In genomic region chr12:6752931-6753771, GRCh38 we compare ENCODE assay signal across 8 cellular contexts.
DNase-seq lines count a peak whose midpoint lies in the region; ATAC-seq and TF ChIP-seq lines count a peak whose summit lies in the region.

MLF2 (minus strand) TSS chr12:6753141; CDS start chr12:6752334, 807 bp downstream.

- ATAC-seq in GM19035 (IDR thresholded peaks at IDR 0.05; ENCODE audit: unreplicated experiment): peak; percentile 87
- ATAC-seq in HG03354 (IDR thresholded peaks at IDR 0.05; ENCODE audit: poor library complexity, severe bottlenecking, unreplicated experiment): peak; percentile 92
- peak; percentile 97 to 98 for ATAC-seq in activated CD4-positive, CD25-positive, alpha-beta regulatory T cell treated with anti-CD3 and anti-CD28 coated beads, Interleukin-2, amount 50 U/mL, for 24 hours

- DNase-seq in AG10803 (ENCODE audit: low read depth) (peak; percentile 99), NCI-H446 treated with DMSO at 0.1 percent for 48 hours (lab: John Stamatoyannopoulos, UW) (peak; percentile 98), cerebellar cortex (ENCODE audit: low spot score) (peak; percentile 99), islet precursor cell (peak; percentile 100)
- DNase-seq in stimulated activated CD4-positive, alpha-beta T cell treated with anti-CD3 and anti-CD28 coated beads, Interleukin-12 subunit alpha, Interleukin-12 subunit beta, amount 100 ng/mL, for 48 hours (ENCODE audit: low read depth in 2 of 3, low spot score in 1 of 3): peak; percentile 97 to 99 (median 97)

- H3K4me3 ChIP-seq in AG10803 (ENCODE audit: low read length): peak within 1 kb of the TSS; percentile 87

- TF ChIP-seq CTCF in AG10803 (conservative IDR thresholded peaks at IDR 0.05; ENCODE audit: low read length): no peak; the same call in 1 of the 2 replicates

Comparison
In these comparisons a context has a peak if more than half of its experiments do, and no peak if none do; other contexts are left out.
1. Peak in every context shown above with its lines: DNase-seq, ATAC-seq and H3K4me3 ChIP-seq.